In genomic region chr2:30759481-30759880, GRCh38 we compare ENCODE assay signal across 25 cellular contexts. TPM values are rescaled to one million over a fixed set of nuclear protein-coding genes. Genes with fewer than 3 reads are reported as not detected.
"Had no signal": no experiment of that assay in that cellular context is flagged by ENCODE, and none has a peak within 500 bp of the region (broad histone marks: within the 10 kb centered on the region; RNA-seq: fewer than 3 reads in every experiment).

No MANE protein-coding gene starts in this region.

- FAIRE-seq: K562 had no signal

- ATAC-seq: K562 had no signal

- H3K27ac ChIP-seq: KMS-11, RWPE1 had no signal

- H3K9me3 ChIP-seq: SK-N-SH had no signal

- H3K4me3 ChIP-seq: K562 had no signal

- DNase-seq: Kasumi-1, MM.1S, NCI-H1048, NCI-H1105, NCI-H1417 treated with DMSO at 0.1 percent for 48 hours, NCI-H146, NCI-H1694 treated with DMSO at 0.1 percent for 48 hours, NCI-H2029, NCI-H2081 treated with DMSO at 0.1 percent for 48 hours, NCI-H2171, NCI-H226, NCI-H446, NCI-H510A, NCI-H524 treated with DMSO at 0.1 percent for 48 hours, NCI-H69, NCI-H774, SHP77, SK-N-SH had no signal

RNA-seq across cellular contexts. Expression of gene CAPN13, which starts 47.8 kb away (rescaled TPM):
- total RNA-seq: HT1080, K562, M059J, SK-MEL-5 had no signal
- polyA plus RNA-seq: IgD-negative memory B cell, K562, SK-N-SH had no signal
